1 cellular context compared by ENCODE assay signal in the genomic region with DNA sequence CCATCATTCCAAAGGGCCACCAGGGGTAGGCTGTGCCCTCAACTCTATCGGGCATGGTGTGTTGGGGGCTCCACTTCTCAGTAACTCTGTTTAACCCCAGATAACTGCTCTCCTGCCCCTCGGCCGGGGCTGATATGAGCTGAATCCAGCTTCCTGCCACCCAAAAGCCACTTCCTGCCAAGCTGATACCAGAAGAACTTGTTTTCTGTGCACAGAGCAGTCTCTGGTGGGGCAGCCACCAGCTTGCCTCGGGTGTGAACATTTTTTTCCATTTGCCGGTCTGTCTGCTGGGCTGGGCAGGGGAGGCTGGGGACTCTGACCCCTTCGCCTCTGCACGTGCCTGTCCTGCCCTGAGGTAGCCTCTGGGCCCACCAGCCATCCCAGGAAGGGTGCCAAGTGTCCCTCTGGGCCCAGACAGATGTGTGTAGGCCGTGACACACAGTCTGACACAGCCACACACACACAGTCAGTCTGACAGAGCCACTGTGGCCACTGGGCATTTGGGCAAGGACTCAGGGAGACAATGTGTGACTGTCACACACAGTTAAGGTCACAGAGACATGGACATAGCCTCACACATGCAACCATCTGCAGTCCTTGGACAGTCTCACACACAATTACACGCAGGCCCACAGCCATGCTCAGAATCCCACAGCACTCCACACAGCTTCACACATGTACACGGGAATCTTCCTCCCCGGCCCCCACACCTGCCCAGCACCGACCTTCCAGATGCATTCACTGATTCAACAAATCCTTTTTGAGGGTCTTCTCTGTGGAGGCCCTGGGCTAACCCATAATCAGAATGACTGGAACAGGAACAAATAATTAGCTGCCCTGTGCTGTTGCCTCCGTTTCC.
TF ChIP-seq lines count a peak whose summit lies in the region.

No MANE protein-coding gene starts in this region.

TF ChIP-seq in HepG2, 621 proteins besides CTCF, POLR2A, EP300 and RAD21 (continued from another document and continues in another):
- TF ChIP-seq ZNF318 (CRISPR knock-in tag; IDR thresholded peaks at IDR 0.05) = peak; percentile 90
- TF ChIP-seq POGZ (CRISPR knock-in tag; IDR thresholded peaks at IDR 0.05) = peak; percentile 68; the same call in 1 of the 2 replicates
- TF ChIP-seq ZEB1 (IDR thresholded peaks at IDR 0.05; ENCODE audit: insufficient replicate concordance, low read depth) = no peak
- peak; percentile 89 for TF ChIP-seq ERF (CRISPR knock-in tag; IDR thresholded peaks at IDR 0.05)
- TF ChIP-seq ZNF451 (CRISPR knock-in tag; IDR thresholded peaks at IDR 0.05) = peak; percentile 98
- peak; percentile 90 for TF ChIP-seq DPF2 (CRISPR knock-in tag; IDR thresholded peaks at IDR 0.05; ENCODE audit: borderline replicate concordance, low read depth)
- no peak; the same call in 1 of the 2 replicates for TF ChIP-seq ZFP37 (CRISPR knock-in tag; IDR thresholded peaks at IDR 0.05; ENCODE audit: borderline replicate concordance)
- TF ChIP-seq HMG20A (CRISPR knock-in tag; IDR thresholded peaks at IDR 0.05; ENCODE audit: borderline replicate concordance) = peak; percentile 60; the same call in 1 of the 2 replicates
- no peak; the same call in 1 of the 2 replicates for TF ChIP-seq ZBTB3 (CRISPR knock-in tag; IDR thresholded peaks at IDR 0.05; ENCODE audit: borderline replicate concordance, low read depth)
- TF ChIP-seq, protein P1, sequence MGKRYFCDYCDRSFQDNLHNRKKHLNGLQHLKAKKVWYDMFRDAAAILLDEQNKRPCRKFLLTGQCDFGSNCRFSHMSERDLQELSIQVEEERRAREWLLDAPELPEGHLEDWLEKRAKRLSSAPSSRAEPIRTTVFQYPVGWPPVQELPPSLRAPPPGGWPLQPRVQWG (CRISPR knock-in tag; IDR thresholded peaks at IDR 0.05; ENCODE audit: borderline replicate concordance, low read depth) = peak; percentile 73; the same call in 1 of the 2 replicates
- TF ChIP-seq, protein P2, sequence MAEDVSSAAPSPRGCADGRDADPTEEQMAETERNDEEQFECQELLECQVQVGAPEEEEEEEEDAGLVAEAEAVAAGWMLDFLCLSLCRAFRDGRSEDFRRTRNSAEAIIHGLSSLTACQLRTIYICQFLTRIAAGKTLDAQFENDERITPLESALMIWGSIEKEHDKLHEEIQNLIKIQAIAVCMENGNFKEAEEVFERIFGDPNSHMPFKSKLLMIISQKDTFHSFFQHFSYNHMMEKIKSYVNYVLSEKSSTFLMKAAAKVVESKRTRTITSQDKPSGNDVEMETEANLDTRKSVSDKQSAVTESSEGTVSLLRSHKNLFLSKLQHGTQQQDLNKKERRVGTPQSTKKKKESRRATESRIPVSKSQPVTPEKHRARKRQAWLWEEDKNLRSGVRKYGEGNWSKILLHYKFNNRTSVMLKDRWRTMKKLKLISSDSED (CRISPR knock-in tag; IDR thresholded peaks at IDR 0.05) = 0 out of 2 replicates have a peak, but pooled peaks have one; percentile 38
- peak; percentile 96 for TF ChIP-seq ZMYM3 (CRISPR knock-in tag; IDR thresholded peaks at IDR 0.05)
- no peak for TF ChIP-seq ZSCAN12 (CRISPR knock-in tag; IDR thresholded peaks at IDR 0.05)
- TF ChIP-seq RBAK (CRISPR knock-in tag; IDR thresholded peaks at IDR 0.05) = no peak
- TF ChIP-seq AHR (CRISPR knock-in tag; IDR thresholded peaks at IDR 0.05) = 0 out of 2 replicates have a peak, but pooled peaks have one; percentile 74
- peak; percentile 79 for TF ChIP-seq SAP130 (CRISPR knock-in tag; IDR thresholded peaks at IDR 0.05; ENCODE audit: low read depth)
- TF ChIP-seq KDM2A (CRISPR knock-in tag; IDR thresholded peaks at IDR 0.05; ENCODE audit: borderline replicate concordance, low read depth) = peak; percentile 59; the same call in 1 of the 2 replicates
- TF ChIP-seq HNRNPLL (IDR thresholded peaks at IDR 0.05; ENCODE audit: low read depth, low read length, poor library complexity, severe bottlenecking) = no peak
- TF ChIP-seq ZMYM4 (CRISPR knock-in tag; IDR thresholded peaks at IDR 0.05) = peak; percentile 75
- TF ChIP-seq ZNF33A (CRISPR knock-in tag; IDR thresholded peaks at IDR 0.05; ENCODE audit: borderline replicate concordance) = no peak
- TF ChIP-seq NFIB (CRISPR knock-in tag; IDR thresholded peaks at IDR 0.05; ENCODE audit: borderline replicate concordance) = peak; percentile 77; the same call in 1 of the 2 replicates
- TF ChIP-seq ZNF772 (CRISPR knock-in tag; IDR thresholded peaks at IDR 0.05) = peak; percentile 74; the same call in 1 of the 2 replicates
- no peak for TF ChIP-seq ZNF567 (CRISPR knock-in tag; IDR thresholded peaks at IDR 0.05; ENCODE audit: borderline replicate concordance)
- 0 out of 4 replicates have a peak, but pooled peaks of 1 of the 2 experiments have one; percentile 43 for TF ChIP-seq KLF16 (CRISPR knock-in tag; IDR thresholded peaks at IDR 0.05)
- TF ChIP-seq, protein P3, sequence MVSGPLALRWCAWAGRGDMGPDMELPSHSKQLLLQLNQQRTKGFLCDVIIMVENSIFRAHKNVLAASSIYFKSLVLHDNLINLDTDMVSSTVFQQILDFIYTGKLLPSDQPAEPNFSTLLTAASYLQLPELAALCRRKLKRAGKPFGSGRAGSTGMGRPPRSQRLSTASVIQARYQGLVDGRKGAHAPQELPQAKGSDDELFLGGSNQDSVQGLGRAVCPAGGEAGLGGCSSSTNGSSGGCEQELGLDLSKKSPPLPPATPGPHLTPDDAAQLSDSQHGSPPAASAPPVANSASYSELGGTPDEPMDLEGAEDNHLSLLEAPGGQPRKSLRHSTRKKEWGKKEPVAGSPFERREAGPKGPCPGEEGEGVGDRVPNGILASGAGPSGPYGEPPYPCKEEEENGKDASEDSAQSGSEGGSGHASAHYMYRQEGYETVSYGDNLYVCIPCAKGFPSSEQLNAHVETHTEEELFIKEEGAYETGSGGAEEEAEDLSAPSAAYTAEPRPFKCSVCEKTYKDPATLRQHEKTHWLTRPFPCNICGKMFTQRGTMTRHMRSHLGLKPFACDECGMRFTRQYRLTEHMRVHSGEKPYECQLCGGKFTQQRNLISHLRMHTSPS (CRISPR knock-in tag; IDR thresholded peaks at IDR 0.05; ENCODE audit: low read depth) = peak; percentile 98
- TF ChIP-seq ARNTL (CRISPR knock-in tag; IDR thresholded peaks at IDR 0.05) = peak; percentile 93
- TF ChIP-seq ONECUT2 (CRISPR knock-in tag; IDR thresholded peaks at IDR 0.05) = no peak
- 0 out of 2 replicates have a peak, but pooled peaks have one; percentile 50 for TF ChIP-seq ZFYVE20 (CRISPR knock-in tag; IDR thresholded peaks at IDR 0.05; ENCODE audit: borderline replicate concordance, low read depth)
- TF ChIP-seq, protein P4, sequence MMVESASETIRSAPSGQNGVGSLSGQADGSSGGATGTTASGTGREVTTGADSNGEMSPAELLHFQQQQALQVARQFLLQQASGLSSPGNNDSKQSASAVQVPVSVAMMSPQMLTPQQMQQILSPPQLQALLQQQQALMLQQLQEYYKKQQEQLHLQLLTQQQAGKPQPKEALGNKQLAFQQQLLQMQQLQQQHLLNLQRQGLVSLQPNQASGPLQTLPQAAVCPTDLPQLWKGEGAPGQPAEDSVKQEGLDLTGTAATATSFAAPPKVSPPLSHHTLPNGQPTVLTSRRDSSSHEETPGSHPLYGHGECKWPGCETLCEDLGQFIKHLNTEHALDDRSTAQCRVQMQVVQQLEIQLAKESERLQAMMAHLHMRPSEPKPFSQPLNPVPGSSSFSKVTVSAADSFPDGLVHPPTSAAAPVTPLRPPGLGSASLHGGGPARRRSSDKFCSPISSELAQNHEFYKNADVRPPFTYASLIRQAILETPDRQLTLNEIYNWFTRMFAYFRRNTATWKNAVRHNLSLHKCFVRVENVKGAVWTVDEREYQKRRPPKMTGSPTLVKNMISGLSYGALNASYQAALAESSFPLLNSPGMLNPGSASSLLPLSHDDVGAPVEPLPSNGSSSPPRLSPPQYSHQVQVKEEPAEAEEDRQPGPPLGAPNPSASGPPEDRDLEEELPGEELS (CRISPR knock-in tag; IDR thresholded peaks at IDR 0.05) = peak; percentile 65; the same call in 1 of the 2 replicates
- TF ChIP-seq, protein P5, sequence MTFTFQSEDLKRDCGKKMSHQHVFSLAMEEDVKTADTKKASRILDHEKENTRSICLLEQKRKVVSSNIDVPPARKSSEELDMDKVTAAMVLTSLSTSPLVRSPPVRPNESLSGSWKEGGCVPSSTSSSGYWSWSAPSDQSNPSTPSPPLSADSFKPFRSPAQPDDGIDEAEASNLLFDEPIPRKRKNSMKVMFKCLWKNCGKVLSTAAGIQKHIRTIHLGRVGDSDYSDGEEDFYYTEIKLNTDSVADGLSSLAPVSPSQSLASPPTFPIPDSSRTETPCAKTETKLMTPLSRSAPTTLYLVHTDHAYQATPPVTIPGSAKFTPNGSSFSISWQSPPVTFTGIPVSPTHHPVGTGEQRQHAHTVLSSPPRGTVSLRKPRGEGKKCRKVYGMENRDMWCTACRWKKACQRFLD (CRISPR knock-in tag; IDR thresholded peaks at IDR 0.05; ENCODE audit: borderline replicate concordance) = peak; percentile 89
- no peak for TF ChIP-seq SRSF4 (IDR thresholded peaks at IDR 0.05; ENCODE audit: low read depth, low read length, poor library complexity, severe bottlenecking)
- no peak for TF ChIP-seq HNF1A (IDR thresholded peaks at IDR 0.05; ENCODE audit: low read depth)
- TF ChIP-seq HNF1A (CRISPR knock-in tag; IDR thresholded peaks at IDR 0.05; ENCODE audit: borderline replicate concordance) = peak; percentile 76; the same call in 1 of the 2 replicates
